2 cellular contexts compared by ENCODE assay signal in the genomic region with DNA sequence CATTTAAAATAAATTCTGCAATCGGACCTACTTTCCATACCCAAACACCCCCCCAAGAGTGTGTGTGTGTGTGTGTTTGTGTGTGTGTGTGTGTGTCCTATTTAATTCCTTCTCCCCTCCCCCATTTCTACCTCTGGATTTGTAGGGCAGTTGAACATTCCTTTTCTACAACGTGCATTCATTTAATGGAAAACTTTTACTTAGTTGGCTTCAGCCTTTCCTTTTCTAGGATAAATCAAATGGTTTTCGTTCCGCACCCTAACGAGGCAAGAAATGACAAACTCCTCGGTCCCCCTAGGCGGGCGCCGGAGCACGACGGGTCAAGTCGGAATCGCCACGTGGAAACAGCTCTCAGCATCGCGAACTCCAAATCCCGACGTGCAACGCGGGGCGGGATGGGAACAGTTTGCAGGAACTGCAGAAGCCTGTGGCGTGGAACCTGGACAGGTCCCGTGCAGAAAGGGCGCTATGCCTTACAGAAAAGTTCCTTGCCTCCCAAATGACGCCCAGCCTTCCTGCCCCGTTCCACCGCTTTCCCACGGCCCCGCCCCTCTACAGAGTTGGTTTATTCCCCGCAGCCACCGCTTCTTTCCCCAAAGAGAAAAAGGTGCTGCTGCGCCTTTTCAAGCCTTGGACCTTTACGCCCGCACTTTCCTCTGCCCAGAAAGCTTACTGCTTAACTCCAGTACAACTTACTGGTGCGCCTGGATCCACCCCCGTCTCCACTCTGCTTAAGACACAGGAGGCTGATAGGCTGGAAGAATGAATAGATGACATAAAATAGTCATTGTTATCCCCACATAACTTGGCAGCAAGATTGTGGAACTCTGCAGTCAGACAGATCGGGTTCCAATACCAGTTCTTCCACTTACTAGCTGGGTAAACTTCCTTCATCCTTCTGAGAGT.
TF ChIP-seq lines count a peak whose summit lies in the region.

No MANE protein-coding gene starts in this region.

TF ChIP-seq in HEK293, 187 proteins besides CTCF, POLR2A, EP300 and RAD21 (continued from another document and continues in another):
- TF ChIP-seq, protein P1, sequence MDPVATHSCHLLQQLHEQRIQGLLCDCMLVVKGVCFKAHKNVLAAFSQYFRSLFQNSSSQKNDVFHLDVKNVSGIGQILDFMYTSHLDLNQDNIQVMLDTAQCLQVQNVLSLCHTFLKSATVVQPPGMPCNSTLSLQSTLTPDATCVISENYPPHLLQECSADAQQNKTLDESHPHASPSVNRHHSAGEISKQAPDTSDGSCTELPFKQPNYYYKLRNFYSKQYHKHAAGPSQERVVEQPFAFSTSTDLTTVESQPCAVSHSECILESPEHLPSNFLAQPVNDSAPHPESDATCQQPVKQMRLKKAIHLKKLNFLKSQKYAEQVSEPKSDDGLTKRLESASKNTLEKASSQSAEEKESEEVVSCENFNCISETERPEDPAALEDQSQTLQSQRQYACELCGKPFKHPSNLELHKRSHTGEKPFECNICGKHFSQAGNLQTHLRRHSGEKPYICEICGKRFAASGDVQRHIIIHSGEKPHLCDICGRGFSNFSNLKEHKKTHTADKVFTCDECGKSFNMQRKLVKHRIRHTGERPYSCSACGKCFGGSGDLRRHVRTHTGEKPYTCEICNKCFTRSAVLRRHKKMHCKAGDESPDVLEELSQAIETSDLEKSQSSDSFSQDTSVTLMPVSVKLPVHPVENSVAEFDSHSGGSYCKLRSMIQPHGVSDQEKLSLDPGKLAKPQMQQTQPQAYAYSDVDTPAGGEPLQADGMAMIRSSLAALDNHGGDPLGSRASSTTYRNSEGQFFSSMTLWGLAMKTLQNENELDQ (tag by site-specific recombination; IDR thresholded peaks at IDR 0.05; ENCODE audit: low read depth): no peak
- TF ChIP-seq ZNF132 (tag by site-specific recombination; IDR thresholded peaks at IDR 0.05; ENCODE audit: borderline replicate concordance) (no peak), ZNF24 (tag by site-specific recombination; IDR thresholded peaks at IDR 0.05) (no peak), ZNF600 (tag by site-specific recombination; IDR thresholded peaks at IDR 0.05) (peak; percentile 90), ZFHX2 (tag by site-specific recombination; conservative IDR thresholded peaks at IDR 0.05) (peak; percentile 15; the same call in 1 of the 2 replicates), SCRT1 (tag by site-specific recombination; IDR thresholded peaks at IDR 0.05; ENCODE audit: borderline replicate concordance) (no peak), ZNF585B (tag by site-specific recombination; IDR thresholded peaks at IDR 0.05) (no peak), ZNF626 (tag by site-specific recombination; IDR thresholded peaks at IDR 0.05) (no peak), SETDB1 (IDR thresholded peaks at IDR 0.05; ENCODE audit: insufficient read length, low read length) (no peak), KLF10 (tag by site-specific recombination; IDR thresholded peaks at IDR 0.05) (no peak), ZNF777 (tag by site-specific recombination; IDR thresholded peaks at IDR 0.05; ENCODE audit: borderline replicate concordance) (peak; percentile 8; the same call in 1 of the 2 replicates), ZNF521 (tag by site-specific recombination; IDR thresholded peaks at IDR 0.05) (no peak)
- TF ChIP-seq, protein P2, sequence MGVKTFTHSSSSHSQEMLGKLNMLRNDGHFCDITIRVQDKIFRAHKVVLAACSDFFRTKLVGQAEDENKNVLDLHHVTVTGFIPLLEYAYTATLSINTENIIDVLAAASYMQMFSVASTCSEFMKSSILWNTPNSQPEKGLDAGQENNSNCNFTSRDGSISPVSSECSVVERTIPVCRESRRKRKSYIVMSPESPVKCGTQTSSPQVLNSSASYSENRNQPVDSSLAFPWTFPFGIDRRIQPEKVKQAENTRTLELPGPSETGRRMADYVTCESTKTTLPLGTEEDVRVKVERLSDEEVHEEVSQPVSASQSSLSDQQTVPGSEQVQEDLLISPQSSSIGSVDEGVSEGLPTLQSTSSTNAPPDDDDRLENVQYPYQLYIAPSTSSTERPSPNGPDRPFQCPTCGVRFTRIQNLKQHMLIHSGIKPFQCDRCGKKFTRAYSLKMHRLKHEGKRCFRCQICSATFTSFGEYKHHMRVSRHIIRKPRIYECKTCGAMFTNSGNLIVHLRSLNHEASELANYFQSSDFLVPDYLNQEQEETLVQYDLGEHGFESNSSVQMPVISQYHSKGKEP (tag by site-specific recombination; IDR thresholded peaks at IDR 0.05): peak; percentile 88
- TF ChIP-seq, protein P3, sequence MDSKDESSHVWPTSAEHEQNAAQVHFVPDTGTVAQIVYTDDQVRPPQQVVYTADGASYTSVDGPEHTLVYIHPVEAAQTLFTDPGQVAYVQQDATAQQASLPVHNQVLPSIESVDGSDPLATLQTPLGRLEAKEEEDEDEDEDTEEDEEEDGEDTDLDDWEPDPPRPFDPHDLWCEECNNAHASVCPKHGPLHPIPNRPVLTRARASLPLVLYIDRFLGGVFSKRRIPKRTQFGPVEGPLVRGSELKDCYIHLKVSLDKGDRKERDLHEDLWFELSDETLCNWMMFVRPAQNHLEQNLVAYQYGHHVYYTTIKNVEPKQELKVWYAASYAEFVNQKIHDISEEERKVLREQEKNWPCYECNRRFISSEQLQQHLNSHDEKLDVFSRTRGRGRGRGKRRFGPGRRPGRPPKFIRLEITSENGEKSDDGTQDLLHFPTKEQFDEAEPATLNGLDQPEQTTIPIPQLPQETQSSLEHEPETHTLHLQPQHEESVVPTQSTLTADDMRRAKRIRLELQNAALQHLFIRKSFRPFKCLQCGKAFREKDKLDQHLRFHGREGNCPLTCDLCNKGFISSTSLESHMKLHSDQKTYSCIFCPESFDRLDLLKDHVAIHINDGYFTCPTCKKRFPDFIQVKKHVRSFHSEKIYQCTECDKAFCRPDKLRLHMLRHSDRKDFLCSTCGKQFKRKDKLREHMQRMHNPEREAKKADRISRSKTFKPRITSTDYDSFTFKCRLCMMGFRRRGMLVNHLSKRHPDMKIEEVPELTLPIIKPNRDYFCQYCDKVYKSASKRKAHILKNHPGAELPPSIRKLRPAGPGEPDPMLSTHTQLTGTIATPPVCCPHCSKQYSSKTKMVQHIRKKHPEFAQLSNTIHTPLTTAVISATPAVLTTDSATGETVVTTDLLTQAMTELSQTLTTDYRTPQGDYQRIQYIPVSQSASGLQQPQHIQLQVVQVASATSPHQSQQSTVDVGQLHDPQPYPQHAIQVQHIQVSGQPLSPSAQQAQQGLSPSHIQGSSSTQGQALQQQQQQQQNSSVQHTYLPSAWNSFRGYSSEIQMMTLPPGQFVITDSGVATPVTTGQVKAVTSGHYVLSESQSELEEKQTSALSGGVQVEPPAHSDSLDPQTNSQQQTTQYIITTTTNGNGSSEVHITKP (tag by site-specific recombination; IDR thresholded peaks at IDR 0.05): peak; percentile 96
- TF ChIP-seq, protein P4, sequence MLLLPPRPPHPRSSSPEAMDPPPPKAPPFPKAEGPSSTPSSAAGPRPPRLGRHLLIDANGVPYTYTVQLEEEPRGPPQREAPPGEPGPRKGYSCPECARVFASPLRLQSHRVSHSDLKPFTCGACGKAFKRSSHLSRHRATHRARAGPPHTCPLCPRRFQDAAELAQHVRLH (tag by site-specific recombination; IDR thresholded peaks at IDR 0.05): peak; percentile 53; the same call in 1 of the 2 replicates

TF ChIP-seq in WTC11, 78 proteins besides CTCF, POLR2A, EP300 and RAD21 (continued from another document and continues in another):
- TF ChIP-seq, protein P5, sequence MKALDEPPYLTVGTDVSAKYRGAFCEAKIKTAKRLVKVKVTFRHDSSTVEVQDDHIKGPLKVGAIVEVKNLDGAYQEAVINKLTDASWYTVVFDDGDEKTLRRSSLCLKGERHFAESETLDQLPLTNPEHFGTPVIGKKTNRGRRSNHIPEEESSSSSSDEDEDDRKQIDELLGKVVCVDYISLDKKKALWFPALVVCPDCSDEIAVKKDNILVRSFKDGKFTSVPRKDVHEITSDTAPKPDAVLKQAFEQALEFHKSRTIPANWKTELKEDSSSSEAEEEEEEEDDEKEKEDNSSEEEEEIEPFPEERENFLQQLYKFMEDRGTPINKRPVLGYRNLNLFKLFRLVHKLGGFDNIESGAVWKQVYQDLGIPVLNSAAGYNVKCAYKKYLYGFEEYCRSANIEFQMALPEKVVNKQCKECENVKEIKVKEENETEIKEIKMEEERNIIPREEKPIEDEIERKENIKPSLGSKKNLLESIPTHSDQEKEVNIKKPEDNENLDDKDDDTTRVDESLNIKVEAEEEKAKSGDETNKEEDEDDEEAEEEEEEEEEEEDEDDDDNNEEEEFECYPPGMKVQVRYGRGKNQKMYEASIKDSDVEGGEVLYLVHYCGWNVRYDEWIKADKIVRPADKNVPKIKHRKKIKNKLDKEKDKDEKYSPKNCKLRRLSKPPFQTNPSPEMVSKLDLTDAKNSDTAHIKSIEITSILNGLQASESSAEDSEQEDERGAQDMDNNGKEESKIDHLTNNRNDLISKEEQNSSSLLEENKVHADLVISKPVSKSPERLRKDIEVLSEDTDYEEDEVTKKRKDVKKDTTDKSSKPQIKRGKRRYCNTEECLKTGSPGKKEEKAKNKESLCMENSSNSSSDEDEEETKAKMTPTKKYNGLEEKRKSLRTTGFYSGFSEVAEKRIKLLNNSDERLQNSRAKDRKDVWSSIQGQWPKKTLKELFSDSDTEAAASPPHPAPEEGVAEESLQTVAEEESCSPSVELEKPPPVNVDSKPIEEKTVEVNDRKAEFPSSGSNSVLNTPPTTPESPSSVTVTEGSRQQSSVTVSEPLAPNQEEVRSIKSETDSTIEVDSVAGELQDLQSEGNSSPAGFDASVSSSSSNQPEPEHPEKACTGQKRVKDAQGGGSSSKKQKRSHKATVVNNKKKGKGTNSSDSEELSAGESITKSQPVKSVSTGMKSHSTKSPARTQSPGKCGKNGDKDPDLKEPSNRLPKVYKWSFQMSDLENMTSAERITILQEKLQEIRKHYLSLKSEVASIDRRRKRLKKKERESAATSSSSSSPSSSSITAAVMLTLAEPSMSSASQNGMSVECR (CRISPR knock-in tag; IDR thresholded peaks at IDR 0.05; ENCODE audit: borderline replicate concordance): peak; percentile 75; the same call in 1 of the 2 replicates
- TF ChIP-seq, protein P6, sequence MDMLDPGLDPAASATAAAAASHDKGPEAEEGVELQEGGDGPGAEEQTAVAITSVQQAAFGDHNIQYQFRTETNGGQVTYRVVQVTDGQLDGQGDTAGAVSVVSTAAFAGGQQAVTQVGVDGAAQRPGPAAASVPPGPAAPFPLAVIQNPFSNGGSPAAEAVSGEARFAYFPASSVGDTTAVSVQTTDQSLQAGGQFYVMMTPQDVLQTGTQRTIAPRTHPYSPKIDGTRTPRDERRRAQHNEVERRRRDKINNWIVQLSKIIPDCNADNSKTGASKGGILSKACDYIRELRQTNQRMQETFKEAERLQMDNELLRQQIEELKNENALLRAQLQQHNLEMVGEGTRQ (CRISPR knock-in tag; IDR thresholded peaks at IDR 0.05): peak; percentile 57; the same call in 1 of the 2 replicates
- TF ChIP-seq, protein P7, sequence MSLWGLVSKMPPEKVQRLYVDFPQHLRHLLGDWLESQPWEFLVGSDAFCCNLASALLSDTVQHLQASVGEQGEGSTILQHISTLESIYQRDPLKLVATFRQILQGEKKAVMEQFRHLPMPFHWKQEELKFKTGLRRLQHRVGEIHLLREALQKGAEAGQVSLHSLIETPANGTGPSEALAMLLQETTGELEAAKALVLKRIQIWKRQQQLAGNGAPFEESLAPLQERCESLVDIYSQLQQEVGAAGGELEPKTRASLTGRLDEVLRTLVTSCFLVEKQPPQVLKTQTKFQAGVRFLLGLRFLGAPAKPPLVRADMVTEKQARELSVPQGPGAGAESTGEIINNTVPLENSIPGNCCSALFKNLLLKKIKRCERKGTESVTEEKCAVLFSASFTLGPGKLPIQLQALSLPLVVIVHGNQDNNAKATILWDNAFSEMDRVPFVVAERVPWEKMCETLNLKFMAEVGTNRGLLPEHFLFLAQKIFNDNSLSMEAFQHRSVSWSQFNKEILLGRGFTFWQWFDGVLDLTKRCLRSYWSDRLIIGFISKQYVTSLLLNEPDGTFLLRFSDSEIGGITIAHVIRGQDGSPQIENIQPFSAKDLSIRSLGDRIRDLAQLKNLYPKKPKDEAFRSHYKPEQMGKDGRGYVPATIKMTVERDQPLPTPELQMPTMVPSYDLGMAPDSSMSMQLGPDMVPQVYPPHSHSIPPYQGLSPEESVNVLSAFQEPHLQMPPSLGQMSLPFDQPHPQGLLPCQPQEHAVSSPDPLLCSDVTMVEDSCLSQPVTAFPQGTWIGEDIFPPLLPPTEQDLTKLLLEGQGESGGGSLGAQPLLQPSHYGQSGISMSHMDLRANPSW (CRISPR knock-in tag; conservative IDR thresholded peaks at IDR 0.05; ENCODE audit: low read depth): no peak
- TF ChIP-seq, protein P8, sequence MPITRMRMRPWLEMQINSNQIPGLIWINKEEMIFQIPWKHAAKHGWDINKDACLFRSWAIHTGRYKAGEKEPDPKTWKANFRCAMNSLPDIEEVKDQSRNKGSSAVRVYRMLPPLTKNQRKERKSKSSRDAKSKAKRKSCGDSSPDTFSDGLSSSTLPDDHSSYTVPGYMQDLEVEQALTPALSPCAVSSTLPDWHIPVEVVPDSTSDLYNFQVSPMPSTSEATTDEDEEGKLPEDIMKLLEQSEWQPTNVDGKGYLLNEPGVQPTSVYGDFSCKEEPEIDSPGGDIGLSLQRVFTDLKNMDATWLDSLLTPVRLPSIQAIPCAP (CRISPR knock-in tag; IDR thresholded peaks at IDR 0.05): no peak
- TF ChIP-seq, protein P9, sequence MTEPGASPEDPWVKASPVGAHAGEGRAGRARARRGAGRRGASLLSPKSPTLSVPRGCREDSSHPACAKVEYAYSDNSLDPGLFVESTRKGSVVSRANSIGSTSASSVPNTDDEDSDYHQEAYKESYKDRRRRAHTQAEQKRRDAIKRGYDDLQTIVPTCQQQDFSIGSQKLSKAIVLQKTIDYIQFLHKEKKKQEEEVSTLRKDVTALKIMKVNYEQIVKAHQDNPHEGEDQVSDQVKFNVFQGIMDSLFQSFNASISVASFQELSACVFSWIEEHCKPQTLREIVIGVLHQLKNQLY (CRISPR knock-in tag; IDR thresholded peaks at IDR 0.05): no peak
- no peak; the same call in 1 of the 2 replicates for TF ChIP-seq NFE2L1 (CRISPR knock-in tag; IDR thresholded peaks at IDR 0.05)
- TF ChIP-seq, protein P10, sequence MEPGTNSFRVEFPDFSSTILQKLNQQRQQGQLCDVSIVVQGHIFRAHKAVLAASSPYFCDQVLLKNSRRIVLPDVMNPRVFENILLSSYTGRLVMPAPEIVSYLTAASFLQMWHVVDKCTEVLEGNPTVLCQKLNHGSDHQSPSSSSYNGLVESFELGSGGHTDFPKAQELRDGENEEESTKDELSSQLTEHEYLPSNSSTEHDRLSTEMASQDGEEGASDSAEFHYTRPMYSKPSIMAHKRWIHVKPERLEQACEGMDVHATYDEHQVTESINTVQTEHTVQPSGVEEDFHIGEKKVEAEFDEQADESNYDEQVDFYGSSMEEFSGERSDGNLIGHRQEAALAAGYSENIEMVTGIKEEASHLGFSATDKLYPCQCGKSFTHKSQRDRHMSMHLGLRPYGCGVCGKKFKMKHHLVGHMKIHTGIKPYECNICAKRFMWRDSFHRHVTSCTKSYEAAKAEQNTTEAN (CRISPR knock-in tag; IDR thresholded peaks at IDR 0.05): no peak
- TF ChIP-seq, protein P11, sequence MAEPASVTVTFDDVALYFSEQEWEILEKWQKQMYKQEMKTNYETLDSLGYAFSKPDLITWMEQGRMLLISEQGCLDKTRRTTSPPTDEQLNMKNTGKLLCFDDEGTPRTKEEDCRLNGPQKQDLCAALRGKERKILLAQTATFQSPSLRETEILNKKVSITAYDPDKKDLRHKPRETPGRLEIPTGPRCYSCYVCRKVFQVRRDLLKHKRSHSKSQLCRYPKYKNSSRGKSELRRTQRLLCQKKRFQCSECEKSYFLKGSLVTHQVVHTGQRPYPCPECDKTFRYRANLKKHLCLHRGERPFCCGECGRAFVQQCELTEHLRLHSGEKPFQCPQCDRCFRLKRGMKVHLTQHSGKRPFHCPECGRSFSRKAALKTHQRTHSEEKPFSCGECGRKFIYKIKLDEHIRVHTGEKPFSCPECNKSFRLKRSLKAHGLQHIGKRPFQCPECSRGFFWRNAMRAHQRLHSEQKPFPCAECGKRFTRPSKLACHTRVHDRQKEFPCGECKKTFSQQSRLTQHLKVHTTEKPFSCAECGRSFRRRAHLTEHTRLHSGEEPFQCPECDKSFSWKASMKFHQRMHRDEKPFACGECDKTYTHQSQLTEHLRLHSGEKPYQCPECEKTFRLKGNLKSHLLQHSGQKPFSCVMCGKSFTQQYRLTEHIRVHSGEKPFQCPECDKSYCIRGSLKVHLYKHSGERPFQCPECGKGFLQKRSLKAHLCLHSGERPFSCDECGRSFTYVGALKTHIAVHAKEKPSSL (CRISPR knock-in tag; conservative IDR thresholded peaks at IDR 0.05): no peak
